Comparison of ENCODE assay signal across 9 cellular contexts in genomic region chr18:48929212-48929612, GRCh38. TPM values are rescaled to one million over a fixed set of nuclear protein-coding genes. Genes with fewer than 3 reads are reported as not detected.
A peak's percentile ranks its signal among the peaks of the same experiment; 100 is the strongest.
DNase-seq lines count a peak whose midpoint lies in the region; ATAC-seq and TF ChIP-seq lines count a peak whose summit lies in the region.
"Had no signal": no experiment of that assay in that cellular context is flagged by ENCODE, and none has a peak within 500 bp of the region (broad histone marks: within the 10 kb centered on the region; RNA-seq: fewer than 3 reads in every experiment).

No MANE protein-coding gene starts in this region.

- no peak for ATAC-seq in Right ventricle myocardium inferior
- no peak for ATAC-seq in upper lobe of left lung (ENCODE audit: low FRiP score in 2 of 2)
- ATAC-seq in PC-3, result no peak
- ATAC-seq in GM18517 (IDR thresholded peaks at IDR 0.05; ENCODE audit: unreplicated experiment), result no peak

- intact Hi-C loops in Right ventricle myocardium inferior (cut with DNase I), result no loop called here
- intact Hi-C loops in adrenal gland (cut with DNase I), result no loop called here
- intact Hi-C loops in PC-3 (cut with micrococcal nuclease), result no loop called here

- BruUV-seq in PC-3 (replicated peaks; lab: Mats Ljungman, UMichigan), result no TSS peak

- H3K4me2 ChIP-seq in PC-3 (ENCODE audit: low read length), result no peak overlapping the region

- H3K36me3 ChIP-seq in cardiac muscle cell, result no peaks in the 10 kb centered on the region
- no peaks in the 10 kb centered on the region for H3K36me3 ChIP-seq in adrenal gland (replicated peaks in 1 of 2)
- H3K36me3 ChIP-seq in upper lobe of left lung, result peaks cover 0 to 5% (median 0%) of the 10 kb centered on the region in 4 donors
- no peaks in the 10 kb centered on the region for H3K36me3 ChIP-seq in PC-3 (ENCODE audit: low read depth, low read length)

- no peaks in the 10 kb centered on the region for H4K20me1 ChIP-seq in PC-3 (ENCODE audit: low read length)

- no peaks in the 10 kb centered on the region for H3F3A ChIP-seq in PC-3 (ENCODE audit: low read length, unreplicated experiment)

- POLR2A ChIA-PET in PC-3 (lab: Charles Lee; ENCODE audit: unreplicated experiment), result no interaction called here

- H3K4me3 ChIP-seq in cardiac muscle cell (no peak overlapping the region), adrenal gland (no peak overlapping the region), upper lobe of left lung (peak overlapping the region in 1 of 4 donors; percentile 11), PC-3 (ENCODE audit: low read length) (no peak overlapping the region)

- no peak for TF ChIP-seq EP300 in upper lobe of left lung (IDR thresholded peaks at IDR 0.05)

- no peaks in the 10 kb centered on the region for H3K9me2 ChIP-seq in PC-3 (replicated peaks; ENCODE audit: low read length)

- DNase-seq in cardiac muscle cell (ENCODE audit: low read depth in 1 of 2, low spot score in 1 of 2), result no peak
- no peak for DNase-seq in Right ventricle myocardium inferior (ENCODE audit: missing footprints)
- no peak for DNase-seq in adrenal gland
- peak; percentile 20 for DNase-seq in medulla oblongata (ENCODE audit: extremely low spot score)
- DNase-seq in upper lobe of left lung, result no peak
- DNase-seq in PC-3, result no peak
- no peak for DNase-seq in NCI-H2196 treated with DMSO at 0.1 percent for 48 hours (lab: John Stamatoyannopoulos, UW; ENCODE audit: unreplicated experiment)

- TF ChIP-seq CTCF in cardiac muscle cell (IDR thresholded peaks at IDR 0.05; ENCODE audit: low read depth, low read length) (no peak), adrenal gland (IDR thresholded peaks at IDR 0.05) (no peak), upper lobe of left lung (IDR thresholded peaks at IDR 0.05) (no peak), PC-3 (conservative IDR thresholded peaks at IDR 0.05; ENCODE audit: low read depth, low read length) (no peak)

- H3K9ac ChIP-seq in PC-3 (ENCODE audit: low read length), result no peak overlapping the region

- H3K27me3 ChIP-seq in cardiac muscle cell (no peaks in the 10 kb centered on the region), adrenal gland (no peaks in the 10 kb centered on the region), upper lobe of left lung (no peaks in the 10 kb centered on the region), PC-3 (ENCODE audit: low read length) (no peaks in the 10 kb centered on the region)

- no peaks in the 10 kb centered on the region for H3K79me2 ChIP-seq in PC-3 (ENCODE audit: low read length)

- H2AFZ ChIP-seq in PC-3 (ENCODE audit: low read length), result no peak overlapping the region

- TF ChIP-seq POLR2A in adrenal gland (IDR thresholded peaks at IDR 0.05), result no peak
- no peak for TF ChIP-seq POLR2A in upper lobe of left lung (IDR thresholded peaks at IDR 0.05)

- peaks cover 90% of the 10 kb centered on the region for H3K4me1 ChIP-seq in cardiac muscle cell (ENCODE audit: low read depth)
- H3K4me1 ChIP-seq in adrenal gland (replicated peaks in 1 of 2), result peaks cover 94 to 95% of the 10 kb centered on the region in 2 donors
- peaks cover 97 to 98% (median 98%) of the 10 kb centered on the region in 4 donors for H3K4me1 ChIP-seq in upper lobe of left lung
- no peaks in the 10 kb centered on the region for H3K4me1 ChIP-seq in PC-3 (ENCODE audit: insufficient read depth, low read length)

- H3K27ac ChIP-seq in cardiac muscle cell, result peak overlapping the region; percentile 84
- peak overlapping the region in 4 of 5 donors; percentile 41 to 85 (median 66) for H3K27ac ChIP-seq in adrenal gland
- H3K27ac ChIP-seq in upper lobe of left lung, result peak overlapping the region; percentile 75 to 90 (median 82)
- no peak overlapping the region for H3K27ac ChIP-seq in PC-3 (ENCODE audit: low read length)
- H3K27ac ChIP-seq: C4-2B had no signal

- WGBS in adrenal gland, 4 donors, result 14 to 38% (median 30%) methylated on average over 2 of the region's 2 CpGs
- 6 to 44% methylated on average over 2 of the region's 2 CpGs for WGBS in upper lobe of left lung, 2 donors

- no peaks in the 10 kb centered on the region for H3K9me3 ChIP-seq in cardiac muscle cell (ENCODE audit: low read depth)
- no peaks in the 10 kb centered on the region for H3K9me3 ChIP-seq in adrenal gland (replicated peaks in 1 of 3)
- H3K9me3 ChIP-seq in upper lobe of left lung, result no peaks in the 10 kb centered on the region
- no peaks in the 10 kb centered on the region for H3K9me3 ChIP-seq in PC-3 (ENCODE audit: low read length)

- CTCF ChIA-PET in PC-3 (lab: Charles Lee), result no interaction called here

RNA-seq across cellular contexts. Expression of gene SMAD7, which starts 21.6 kb away (rescaled TPM):
- total RNA-seq in cardiac muscle cell (93.1 and 129 TPM in 2 replicates), Right ventricle myocardium inferior (12.0 TPM), adrenal gland (10 to 100 TPM; 14.5 to 68.3 (median 25.5) TPM), upper lobe of left lung (10 to 100 TPM; 39.6 to 89.0 (median 61.5) TPM), PC-3 (2014; rRNA removed) (7.9 and 9.4 TPM in 2 replicates)
- polyA plus RNA-seq in cardiac muscle cell (60.1 and 80.8 TPM in 2 replicates), adrenal gland (10 to 100 TPM in 1 of 3 donors, 1 to 10 TPM in 2; 6.1 to 12.6 (median 8.2) TPM)
